In the genomic region with DNA sequence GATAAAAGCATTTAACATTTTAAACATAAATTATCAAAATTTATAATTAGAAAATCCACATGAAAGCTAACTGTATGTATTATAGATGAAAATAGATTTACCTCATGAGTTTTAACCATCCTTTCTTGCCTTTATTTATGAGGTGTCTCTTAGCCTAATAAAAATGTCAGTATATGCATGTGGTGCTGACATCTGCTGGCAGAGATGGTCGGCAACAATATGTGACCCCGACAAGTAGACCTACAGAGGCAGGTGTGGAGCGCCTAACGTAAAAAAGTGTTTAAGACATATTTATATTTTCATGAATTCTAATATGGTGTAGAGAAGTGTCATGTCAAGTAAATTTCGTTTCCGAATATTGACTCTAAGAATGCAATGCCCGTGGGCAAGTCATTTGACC, we compare ENCODE assay signal across 9 cellular contexts.
DNase-seq lines count a peak whose midpoint lies in the region; ATAC-seq, FAIRE-seq and TF ChIP-seq lines count a peak whose summit lies in the region.
"Had no signal": no experiment of that assay in that cellular context is flagged by ENCODE, and none has a peak within 500 bp of the region (broad histone marks: within the 10 kb centered on the region; RNA-seq: fewer than 3 reads in every experiment).

No MANE protein-coding gene starts in this region.

- peak; percentile 53 for DNase-seq in SK-MEL-5 (ENCODE audit: low read depth, low spot score)
- DNase-seq in HepG2 (ENCODE audit: low spot score): peak; percentile 41
- no peak for DNase-seq in effector CD8-positive, alpha-beta T cell (lab: John Stamatoyannopoulos, UW)
- no peak for DNase-seq in brain microvascular endothelial cell
- no peak for DNase-seq in OCI-M2 (lab: John Stamatoyannopoulos, UW; ENCODE audit: unreplicated experiment)
- DNase-seq in NCI-H2196 treated with DMSO at 0.1 percent for 48 hours (lab: John Stamatoyannopoulos, UW; ENCODE audit: unreplicated experiment): no peak

- no peaks in the 10 kb centered on the region for H4K20me1 ChIP-seq in HepG2 (ENCODE audit: insufficient read depth, low read length)

- no peak for TF ChIP-seq POLR2A in HepG2 (IDR thresholded peaks at IDR 0.05; ENCODE audit: insufficient read depth in 1 of 2, low read depth in 2 of 2, low read length in 2 of 2)

- peak overlapping the region; percentile 61 for H2AFZ ChIP-seq in HepG2 (ENCODE audit: low read length)

- peak; percentile 33; the same call in 1 of the 2 replicates for TF ChIP-seq CTCF in GM12875 (IDR thresholded peaks at IDR 0.05; ENCODE audit: borderline replicate concordance, insufficient read depth, low read depth, low read length)
- peak; percentile 79 for TF ChIP-seq CTCF in HepG2 (CRISPR knock-in tag; IDR thresholded peaks at IDR 0.05)
- no peak for TF ChIP-seq CTCF in brain microvascular endothelial cell (IDR thresholded peaks at IDR 0.05; ENCODE audit: low read depth, low read length, missing control alignments)

- ATAC-seq in HG03354 (IDR thresholded peaks at IDR 0.05; ENCODE audit: poor library complexity, severe bottlenecking, unreplicated experiment): peak; percentile 61
- ATAC-seq in HepG2: peak; percentile 88

- H3K4me2 ChIP-seq in HepG2 (ENCODE audit: low read depth, low read length): no peak overlapping the region; the same call in 1 of the 2 replicates

- no peaks in the 10 kb centered on the region for H3K9me3 ChIP-seq in HepG2 (ENCODE audit: low read length)
- H3K9me3 ChIP-seq: SJSA1 had no signal

- H3K9ac ChIP-seq in HepG2 (ENCODE audit: insufficient read depth, low read depth, low read length): no peak overlapping the region; the same call in 1 of the 2 replicates

- no peak for FAIRE-seq in HepG2 (lab: Jason Lieb, UNC)

- no peaks in the 10 kb centered on the region for H3K36me3 ChIP-seq in HepG2 (replicated peaks in 1 of 2; ENCODE audit: control insufficient read depth in 1 of 2, insufficient read depth in 2 of 2, low read length in 2 of 2)
- no peaks in the 10 kb centered on the region for H3K36me3 ChIP-seq in brain microvascular endothelial cell (replicated peaks)
- H3K36me3 ChIP-seq: SJSA1 had no signal

- H3K27me3 ChIP-seq in HepG2 (ENCODE audit: control insufficient read depth in 1 of 2, insufficient read depth in 2 of 2, low read length in 2 of 2): no peaks in the 10 kb centered on the region
- H3K27me3 ChIP-seq in brain microvascular endothelial cell (replicated peaks): no peaks in the 10 kb centered on the region
- H3K27me3 ChIP-seq: SJSA1 had no signal

- H3K4me3 ChIP-seq in GM12875 (ENCODE audit: low read depth, low read length) (no peak overlapping the region), HepG2 (replicated peaks in 1 of 3; ENCODE audit: insufficient read depth in 1 of 3, low read depth in 2 of 3, low read length in 3 of 3) (no peak overlapping the region), brain microvascular endothelial cell (ENCODE audit: low read depth, low read length) (no peak overlapping the region)
- H3K4me3 ChIP-seq: SJSA1 had no signal

- peak; percentile 73 for TF ChIP-seq RAD21 in HepG2 (CRISPR knock-in tag; IDR thresholded peaks at IDR 0.05)

- H3K4me1 ChIP-seq in HepG2 (ENCODE audit: insufficient read depth, low read length): no peaks in the 10 kb centered on the region; the same call in 1 of the 2 replicates
- H3K4me1 ChIP-seq: SJSA1 had no signal

- no TSS peak for BruUV-seq in HepG2 (replicated peaks; lab: Mats Ljungman, UMichigan)

- in situ Hi-C loops in SK-MEL-5 (cut with HindIII; ENCODE audit: low pct_unique_long_range_greater_than_20kb, low sequenced_read_pairs): no loop called here
- in situ Hi-C loops in HepG2 (cut with HindIII; ENCODE audit: extremely low pct_ligation_motif_present, low pct_unique_long_range_greater_than_20kb): loop anchor here (5.0 to 25.0 kb wide), 2 partner anchors 219 to 279 kb away; partner anchors contain the start of gene MANEA
- in situ Hi-C loops in brain microvascular endothelial cell (cut with HindIII; ENCODE audit: low pct_ligation_motif_present, low sequenced_read_pairs): no loop called here

- no peak for TF ChIP-seq EP300 in HepG2 (IDR thresholded peaks at IDR 0.05; ENCODE audit: low read depth in 2 of 2, low read length in 2 of 2)
- no peak for TF ChIP-seq EP300 in HepG2 (CRISPR knock-in tag; IDR thresholded peaks at IDR 0.05; ENCODE audit: borderline replicate concordance)

- intact Hi-C loops in HepG2 (cut with micrococcal nuclease; ENCODE audit: unreplicated experiment): loop anchor here (1.0 to 10.0 kb wide), 5 partner anchors 57 to 434 kb away; no protein-coding TSS in a partner anchor

- POLR2A ChIA-PET in HepG2 (lab: Yijun Ruan, JAX): no interaction called here

- 36% methylated on average over 7 of the region's 7 CpGs for WGBS in HepG2 (ENCODE audit: low lambda C conversion rate)

- CTCF ChIA-PET in HepG2 (lab: Yijun Ruan, JAX; ENCODE audit: low intra/inter-chr PET ratio, low total read pairs): interaction anchor here (3.2 kb wide), 1 partner anchor 218 kb away, joined by 12 read pairs; no protein-coding TSS in a partner anchor

- H3K27ac ChIP-seq in HepG2 (ENCODE audit: extremely low read length, insufficient read depth, low read length) (no peak overlapping the region), brain microvascular endothelial cell (no peak overlapping the region)
- H3K27ac ChIP-seq: SJSA1 had no signal

- H3K79me2 ChIP-seq in HepG2 (ENCODE audit: insufficient read depth, low read length): no peaks in the 10 kb centered on the region

TF ChIP-seq in HepG2, 621 proteins besides CTCF, POLR2A, EP300 and RAD21 (continues in another document):
- TF ChIP-seq GPN1 (CRISPR knock-in tag; IDR thresholded peaks at IDR 0.05; ENCODE audit: borderline replicate concordance) (no peak), PCBP2 (optimal IDR thresholded peaks at IDR 0.05; ENCODE audit: low read depth, low read length, poor library complexity, severe bottlenecking) (no peak), TMF1 (CRISPR knock-in tag; IDR thresholded peaks at IDR 0.05; ENCODE audit: low read depth) (no peak), ZNF563 (CRISPR knock-in tag; IDR thresholded peaks at IDR 0.05) (no peak), ZNF652 (CRISPR knock-in tag; IDR thresholded peaks at IDR 0.05; ENCODE audit: borderline replicate concordance, low read depth) (no peak), ZNF496 (CRISPR knock-in tag; IDR thresholded peaks at IDR 0.05; ENCODE audit: insufficient replicate concordance) (no peak), ZNF761 (CRISPR knock-in tag; conservative IDR thresholded peaks at IDR 0.05) (no peak), STAG1 (CRISPR knock-in tag; IDR thresholded peaks at IDR 0.05) (peak; percentile 88), ZNF784 (CRISPR knock-in tag; IDR thresholded peaks at IDR 0.05; ENCODE audit: borderline replicate concordance) (no peak), IKZF4 (CRISPR knock-in tag; IDR thresholded peaks at IDR 0.05; ENCODE audit: borderline replicate concordance, low read depth, not compliant biosample characterization) (no peak), ZNF44 (CRISPR knock-in tag; IDR thresholded peaks at IDR 0.05) (no peak), ZNF670 (CRISPR knock-in tag; IDR thresholded peaks at IDR 0.05; ENCODE audit: borderline replicate concordance) (no peak), SMC3 (IDR thresholded peaks at IDR 0.05; ENCODE audit: low read length) (peak; percentile 88), SIX4 (CRISPR knock-in tag; IDR thresholded peaks at IDR 0.05) (no peak)
- TF ChIP-seq, protein P1, sequence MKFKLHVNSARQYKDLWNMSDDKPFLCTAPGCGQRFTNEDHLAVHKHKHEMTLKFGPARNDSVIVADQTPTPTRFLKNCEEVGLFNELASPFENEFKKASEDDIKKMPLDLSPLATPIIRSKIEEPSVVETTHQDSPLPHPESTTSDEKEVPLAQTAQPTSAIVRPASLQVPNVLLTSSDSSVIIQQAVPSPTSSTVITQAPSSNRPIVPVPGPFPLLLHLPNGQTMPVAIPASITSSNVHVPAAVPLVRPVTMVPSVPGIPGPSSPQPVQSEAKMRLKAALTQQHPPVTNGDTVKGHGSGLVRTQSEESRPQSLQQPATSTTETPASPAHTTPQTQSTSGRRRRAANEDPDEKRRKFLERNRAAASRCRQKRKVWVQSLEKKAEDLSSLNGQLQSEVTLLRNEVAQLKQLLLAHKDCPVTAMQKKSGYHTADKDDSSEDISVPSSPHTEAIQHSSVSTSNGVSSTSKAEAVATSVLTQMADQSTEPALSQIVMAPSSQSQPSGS (CRISPR knock-in tag; IDR thresholded peaks at IDR 0.05): 0 out of 2 replicates have a peak, but pooled peaks have one; percentile 11
- TF ChIP-seq, protein P2, sequence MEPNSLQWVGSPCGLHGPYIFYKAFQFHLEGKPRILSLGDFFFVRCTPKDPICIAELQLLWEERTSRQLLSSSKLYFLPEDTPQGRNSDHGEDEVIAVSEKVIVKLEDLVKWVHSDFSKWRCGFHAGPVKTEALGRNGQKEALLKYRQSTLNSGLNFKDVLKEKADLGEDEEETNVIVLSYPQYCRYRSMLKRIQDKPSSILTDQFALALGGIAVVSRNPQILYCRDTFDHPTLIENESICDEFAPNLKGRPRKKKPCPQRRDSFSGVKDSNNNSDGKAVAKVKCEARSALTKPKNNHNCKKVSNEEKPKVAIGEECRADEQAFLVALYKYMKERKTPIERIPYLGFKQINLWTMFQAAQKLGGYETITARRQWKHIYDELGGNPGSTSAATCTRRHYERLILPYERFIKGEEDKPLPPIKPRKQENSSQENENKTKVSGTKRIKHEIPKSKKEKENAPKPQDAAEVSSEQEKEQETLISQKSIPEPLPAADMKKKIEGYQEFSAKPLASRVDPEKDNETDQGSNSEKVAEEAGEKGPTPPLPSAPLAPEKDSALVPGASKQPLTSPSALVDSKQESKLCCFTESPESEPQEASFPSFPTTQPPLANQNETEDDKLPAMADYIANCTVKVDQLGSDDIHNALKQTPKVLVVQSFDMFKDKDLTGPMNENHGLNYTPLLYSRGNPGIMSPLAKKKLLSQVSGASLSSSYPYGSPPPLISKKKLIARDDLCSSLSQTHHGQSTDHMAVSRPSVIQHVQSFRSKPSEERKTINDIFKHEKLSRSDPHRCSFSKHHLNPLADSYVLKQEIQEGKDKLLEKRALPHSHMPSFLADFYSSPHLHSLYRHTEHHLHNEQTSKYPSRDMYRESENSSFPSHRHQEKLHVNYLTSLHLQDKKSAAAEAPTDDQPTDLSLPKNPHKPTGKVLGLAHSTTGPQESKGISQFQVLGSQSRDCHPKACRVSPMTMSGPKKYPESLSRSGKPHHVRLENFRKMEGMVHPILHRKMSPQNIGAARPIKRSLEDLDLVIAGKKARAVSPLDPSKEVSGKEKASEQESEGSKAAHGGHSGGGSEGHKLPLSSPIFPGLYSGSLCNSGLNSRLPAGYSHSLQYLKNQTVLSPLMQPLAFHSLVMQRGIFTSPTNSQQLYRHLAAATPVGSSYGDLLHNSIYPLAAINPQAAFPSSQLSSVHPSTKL (CRISPR knock-in tag; IDR thresholded peaks at IDR 0.05): peak; percentile 46; the same call in 1 of the 2 replicates

Comparison
In these comparisons a context has a peak if more than half of its experiments do, and no peak if none do; other contexts are left out.
1. DNase-seq: peak in SK-MEL-5 (single experiment) and HepG2 (single experiment); none in effector CD8-positive, alpha-beta T cell (single experiment), brain microvascular endothelial cell (single experiment), OCI-M2 (single experiment) and NCI-H2196 treated with DMSO at 0.1 percent for 48 hours (single experiment).